Comparison of ENCODE assay signal across 37 cellular contexts in the genomic region with DNA sequence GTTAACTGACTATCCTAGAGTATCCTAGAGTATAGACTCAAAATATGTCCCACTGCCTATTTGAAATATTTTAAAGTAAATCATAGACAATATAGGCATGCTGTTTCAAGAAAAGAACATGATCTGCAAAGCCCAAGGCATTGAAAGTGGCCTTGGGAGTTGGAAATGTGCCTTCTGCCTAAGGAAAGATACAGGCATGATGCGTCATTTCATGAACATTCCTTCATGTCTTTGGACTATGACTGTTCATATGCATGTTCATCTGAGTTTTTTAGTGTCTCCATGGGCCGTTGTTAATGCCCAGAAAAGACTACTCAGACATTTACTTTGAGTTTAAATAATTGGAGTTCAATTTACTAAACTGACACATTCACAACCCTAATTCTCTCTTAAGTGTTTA.
"Had no signal": no experiment of that assay in that cellular context is flagged by ENCODE, and none has a peak within 500 bp of the region (broad histone marks: within the 10 kb centered on the region; RNA-seq: fewer than 3 reads in every experiment).

No MANE protein-coding gene starts in this region.

- FAIRE-seq: RCC 7860 had no signal

- H3K9me3 ChIP-seq: ascending aorta, breast epithelium had no signal

- H3K4me2 ChIP-seq: PC-9 had no signal

- DNase-seq: activated CD4-positive, alpha-beta memory T cell treated with anti-CD3 and anti-CD28 coated beads, Interleukin-2, amount 10 ng/mL, durations not matched to agents 7 days and 5 days; activated CD4-positive, alpha-beta T cell treated with anti-CD3 and anti-CD28 coated beads for 1 hour; activated CD4-positive, alpha-beta T cell treated with anti-CD3 and anti-CD28 coated beads for 48 hours; activated CD4-positive, CD25-positive, alpha-beta regulatory T cell; activated CD8-positive, alpha-beta memory T cell treated with anti-CD3 and anti-CD28 coated beads for 24 hours; activated CD8-positive, alpha-beta memory T cell treated with anti-CD3 and anti-CD28 coated beads, Interleukin-2, amount 10 ng/mL, durations not matched to agents 7 days and 5 days; activated CD8-positive, alpha-beta memory T cell treated with anti-CD3 and anti-CD28 coated beads, Interleukin-2, amount 50 U/mL, for 48 hours; activated effector memory CD4-positive, alpha-beta T cell treated with anti-CD3 and anti-CD28 coated beads, Interleukin-2, amount 50 U/mL, for 16 hours; activated naive CD4-positive, alpha-beta T cell; activated naive CD4-positive, alpha-beta T cell treated with anti-CD3 and anti-CD28 coated beads, Interleukin-2, amount 50 U/mL, for 16 hours; activated naive CD8-positive, alpha-beta T cell treated with anti-CD3 and anti-CD28 coated beads for 36 hours; activated T-cell treated with anti-CD3 and anti-CD28 coated beads, Interleukin-2, amount 50 U/mL, for 1 hour; activated T-cell treated with anti-CD3 and anti-CD28 coated beads, Interleukin-2, amount 50 U/mL, for 72 hours; amygdala; central memory CD4-positive, alpha-beta T cell; MM.1S; MV-4-11; NCI-H1092 treated with DMSO at 0.1 percent for 48 hours; NCI-H146; NCI-H187; NCI-H2029 treated with DMSO at 0.1 percent for 48 hours; NCI-H2107; NCI-H2171; NCI-H510A; NCI-H748 treated with DMSO at 0.1 percent for 48 hours; NK-92 treated with Interleukin-12 subunit alpha and Interleukin-12 subunit beta, amount 100 ng/mL, for 24 hours; PC-9; Right ventricle myocardium superior; SW 1271; T-helper 1 cell; T-helper 2 cell; T1000; WERI-Rb-1 had no signal

- H3K36me3 ChIP-seq: ascending aorta, breast epithelium, WERI-Rb-1 had no signal

- H2AFZ ChIP-seq: PC-9 had no signal

- H3K4me3 ChIP-seq: ascending aorta, breast epithelium, PC-9 had no signal

- H3K27ac ChIP-seq: ascending aorta, breast epithelium, PC-9, WERI-Rb-1 had no signal

- H3K4me1 ChIP-seq: ascending aorta, breast epithelium had no signal

- ATAC-seq: activated CD8-positive, alpha-beta memory T cell treated with anti-CD3 and anti-CD28 coated beads, Interleukin-2, amount 10 ng/mL, durations not matched to agents 7 days and 5 days; activated T-cell treated with anti-CD3 and anti-CD28 coated beads, Interleukin-2, amount 50 U/mL, for 72 hours; activated T-helper 17 cell treated with anti-CD3 and anti-CD28 coated beads, Interleukin-2, amount 50 U/mL, for 72 hours had no signal

- H3K27me3 ChIP-seq: ascending aorta, breast epithelium had no signal
